Comparison of ENCODE assay signal across 14 cellular contexts in genomic region chr1:172141351-172142000, GRCh38.
DNase-seq lines count a peak whose midpoint lies in the region; ATAC-seq, FAIRE-seq and TF ChIP-seq lines count a peak whose summit lies in the region.
"Had no signal": no experiment of that assay in that cellular context is flagged by ENCODE, and none has a peak within 500 bp of the region (broad histone marks: within the 10 kb centered on the region; RNA-seq: fewer than 3 reads in every experiment).

No MANE protein-coding gene starts in this region.

- no peak for TF ChIP-seq EP300 in A549 (IDR thresholded peaks at IDR 0.05)

- H3K27ac ChIP-seq in A549 (no peak overlapping the region), Panc1 (ENCODE audit: low read length) (peak overlapping the region; percentile 86), prostate gland (peak overlapping the region; percentile 68 to 69), WERI-Rb-1 (no peak overlapping the region)
- H3K27ac ChIP-seq: BLaER1 had no signal

- H3K36me3 ChIP-seq in Panc1 (ENCODE audit: control insufficient read depth, insufficient read depth, low read length) (no peaks in the 10 kb centered on the region), prostate gland (no peaks in the 10 kb centered on the region), WERI-Rb-1 (no peaks in the 10 kb centered on the region)
- H3K36me3 ChIP-seq: BLaER1 had no signal

- H3K4me3 ChIP-seq in A549, result no peak overlapping the region
- peak overlapping the region; percentile 24 to 37; a peak in 3 of 4 replicates for H3K4me3 ChIP-seq in Panc1 (ENCODE audit: low read depth in 2 of 2, low read length in 2 of 2)
- H3K4me3 ChIP-seq in fibroblast of pulmonary artery (replicated peaks; ENCODE audit: low read depth, low read length), result peak overlapping the region; percentile 80
- H3K4me3 ChIP-seq in prostate gland, result peak overlapping the region in 1 of 2 donors; percentile 1
- H3K4me3 ChIP-seq in WERI-Rb-1 (ENCODE audit: low read depth, low read length), result no peak overlapping the region
- H3K4me3 ChIP-seq: BLaER1 had no signal

- H3K27me3 ChIP-seq in Panc1 (ENCODE audit: control insufficient read depth, insufficient read depth, low read length), result no peaks in the 10 kb centered on the region
- H3K27me3 ChIP-seq in prostate gland (replicated peaks; ENCODE audit: insufficient read depth), result no peaks in the 10 kb centered on the region
- H3K27me3 ChIP-seq in WERI-Rb-1 (ENCODE audit: insufficient read depth, low read depth, severe bottlenecking), result no peaks in the 10 kb centered on the region
- H3K27me3 ChIP-seq: BLaER1 had no signal

- POLR2A ChIA-PET in A549 (lab: Yijun Ruan, JAX) (no interaction called here), Panc1 (lab: Charles Lee) (no interaction called here)

- no peak for DNase-seq in A549 (ENCODE audit: low read depth in 1 of 2, low spot score in 1 of 2)
- no peak for DNase-seq in Panc1 (ENCODE audit: low read depth, low spot score)
- DNase-seq in fibroblast of pulmonary artery (ENCODE audit: low read depth), result no peak
- no peak for DNase-seq in prostate gland (ENCODE audit: low spot score)
- DNase-seq in WERI-Rb-1, result no peak
- DNase-seq: amniotic stem cell, left colon, NCI-H774 had no signal

- 81% methylated on average over 8 of the region's 8 CpGs for WGBS in A549 (ENCODE audit: missing lambda C conversion rate)
- 44% methylated on average over 8 of the region's 8 CpGs for WGBS in prostate gland

- CTCF ChIA-PET in A549 (lab: Yijun Ruan, JAX), result interaction anchor here (1.6 kb wide), 1 partner anchor 9 kb away, joined by 4 read pairs; no protein-coding TSS in a partner anchor
- CTCF ChIA-PET in Panc1 (lab: Charles Lee), result no interaction called here

- in situ Hi-C loops in Panc1 (cut with HindIII; ENCODE audit: low pct_unique_long_range_greater_than_20kb, low sequenced_read_pairs), result no loop called here

- no peak for TF ChIP-seq RAD21 in A549 (conservative IDR thresholded peaks at IDR 0.05 in 1 of 2, IDR thresholded peaks at IDR 0.05 in 1 of 2)

- intact Hi-C loops in Panc1 (cut with micrococcal nuclease; ENCODE audit: unreplicated experiment), result no loop called here
- intact Hi-C loops in prostate gland (cut with DNase I), result no loop called here

- no peak for TF ChIP-seq CTCF in A549 (IDR thresholded peaks at IDR 0.05)
- no peak for TF ChIP-seq CTCF in Panc1 (IDR thresholded peaks at IDR 0.05)
- no peak for TF ChIP-seq CTCF in fibroblast of pulmonary artery (IDR thresholded peaks at IDR 0.05; ENCODE audit: low read length, missing control alignments)
- no peak for TF ChIP-seq CTCF in prostate gland (IDR thresholded peaks at IDR 0.05)
- TF ChIP-seq CTCF in WERI-Rb-1 (IDR thresholded peaks at IDR 0.05; ENCODE audit: low read depth, low read length), result no peak

- FAIRE-seq in A549 (lab: Jason Lieb, UNC), result peak; percentile 46

- H3K4me1 ChIP-seq in A549 (peaks cover 7% of the 10 kb centered on the region), Panc1 (ENCODE audit: control insufficient read depth, insufficient read depth, low read length) (peaks cover 20% of the 10 kb centered on the region), prostate gland (replicated peaks) (no peaks in the 10 kb centered on the region)
- H3K4me1 ChIP-seq: BLaER1 had no signal

- no TSS peak for BruUV-seq in Panc1 (replicated peaks; lab: Mats Ljungman, UMichigan)

- ATAC-seq in A549, result no peak
- ATAC-seq in Panc1, result 0 out of 2 replicates have a peak, but pooled peaks have one; percentile 59
- ATAC-seq in HG02840 (IDR thresholded peaks at IDR 0.05; ENCODE audit: low FRiP score, unreplicated experiment), result no peak
- no peak for ATAC-seq in GM21737 (IDR thresholded peaks at IDR 0.05; ENCODE audit: unreplicated experiment)
- ATAC-seq in HG02870 (IDR thresholded peaks at IDR 0.05; ENCODE audit: unreplicated experiment), result no peak
- ATAC-seq: esophagus mucosa; left colon; stimulated activated effector memory CD8-positive, alpha-beta T cell treated with anti-CD3 and anti-CD28 coated beads, Interleukin-12 subunit alpha, Interleukin-12 subunit beta, amount 100 ng/mL, for 72 hours had no signal

- no peak for TF ChIP-seq POLR2A in A549 (IDR thresholded peaks at IDR 0.05; ENCODE audit: low read length)
- TF ChIP-seq POLR2A in prostate gland (IDR thresholded peaks at IDR 0.05), result no peak

- H3K9me3 ChIP-seq in A549 (no peaks in the 10 kb centered on the region), Panc1 (ENCODE audit: control insufficient read depth, insufficient read depth, low read depth, low read length) (no peaks in the 10 kb centered on the region), prostate gland (no peaks in the 10 kb centered on the region), WERI-Rb-1 (ENCODE audit: severe bottlenecking) (no peaks in the 10 kb centered on the region)
- H3K9me3 ChIP-seq: BLaER1 had no signal

- no peak overlapping the region for H3K4me2 ChIP-seq in A549
- H3K4me2 ChIP-seq: BLaER1 had no signal

TF ChIP-seq in A549, 52 proteins besides CTCF, POLR2A, EP300 and RAD21:
- TF ChIP-seq HOXB5 (CRISPR knock-in tag; IDR thresholded peaks at IDR 0.05) (no peak), HES2 (IDR thresholded peaks at IDR 0.05) (no peak), ELK1 (IDR thresholded peaks at IDR 0.05; ENCODE audit: low read depth, low read length) (no peak), NR3C1 (IDR thresholded peaks at IDR 0.05) (no peak), MAX (IDR thresholded peaks at IDR 0.05) (no peak), NPAS2 (CRISPR knock-in tag; IDR thresholded peaks at IDR 0.05; ENCODE audit: borderline replicate concordance) (no peak), HOXA7 (CRISPR knock-in tag; IDR thresholded peaks at IDR 0.05) (no peak), MAZ (IDR thresholded peaks at IDR 0.05; ENCODE audit: borderline replicate concordance, low read depth, low read length) (no peak), BCL3 (IDR thresholded peaks at IDR 0.05) (no peak), SMC3 (IDR thresholded peaks at IDR 0.05) (no peak)

Comparison
In these comparisons a context has a peak if more than half of its experiments do, and no peak if none do; other contexts are left out.
1. H3K27ac ChIP-seq: peak in Panc1 (single experiment) and prostate gland (2 of 2); none in A549 (0 of 2) and WERI-Rb-1 (single experiment).
2. H3K4me3 ChIP-seq: peak in Panc1 (2 of 2) and fibroblast of pulmonary artery (single experiment); none in A549 (single experiment) and WERI-Rb-1 (single experiment).